In the genomic region with DNA sequence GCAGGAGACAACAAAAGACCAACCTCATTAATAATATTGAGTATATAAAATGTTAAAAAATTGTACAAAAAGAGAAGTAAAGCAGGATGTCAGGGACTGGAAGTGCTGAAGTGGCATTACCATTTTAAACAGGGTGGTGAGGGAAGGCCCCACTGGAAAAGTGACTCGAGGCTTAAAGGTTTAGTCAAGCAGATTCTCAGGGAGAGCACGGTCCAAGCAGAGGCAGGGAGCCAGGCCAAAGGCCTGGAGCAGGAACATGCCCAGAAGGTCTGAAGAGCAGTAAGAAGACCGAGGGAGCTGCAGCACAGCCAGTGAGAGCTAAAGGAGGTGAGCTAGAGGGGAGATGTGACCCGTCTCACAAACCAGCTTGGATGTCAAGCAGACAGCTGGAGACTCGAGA, we compare ENCODE assay signal across 18 cellular contexts. TPM values are rescaled to one million over a fixed set of nuclear protein-coding genes. Genes with fewer than 3 reads are reported as not detected.
DNase-seq lines count a peak whose midpoint lies in the region; ATAC-seq and TF ChIP-seq lines count a peak whose summit lies in the region.
"Had no signal": no experiment of that assay in that cellular context is flagged by ENCODE, and none has a peak within 500 bp of the region (broad histone marks: within the 10 kb centered on the region; RNA-seq: fewer than 3 reads in every experiment).

No MANE protein-coding gene starts in this region.

- TF ChIP-seq RAD21 in IMR-90 (IDR thresholded peaks at IDR 0.05; ENCODE audit: low read length), result no peak

- no peaks in the 10 kb centered on the region for H3K27me3 Mint-ChIP-seq in CD4-positive, alpha-beta memory T cell
- no peaks in the 10 kb centered on the region for H3K27me3 Mint-ChIP-seq in naive thymus-derived CD4-positive, alpha-beta T cell
- H3K27me3 Mint-ChIP-seq: CD4-positive, alpha-beta T cell had no signal

- no peak for TF ChIP-seq CTCF in IMR-90 (conservative IDR thresholded peaks at IDR 0.05; ENCODE audit: low read depth, low read length)

- no peak overlapping the region for H2BK20ac ChIP-seq in IMR-90 (ENCODE audit: low read depth, low read length)

- H3K27ac ChIP-seq in CD4-positive, alpha-beta memory T cell (ENCODE audit: low read depth, low read length), result peak overlapping the region; percentile 19
- H3K27ac ChIP-seq in IMR-90 (ENCODE audit: insufficient read depth, low read length), result no peak overlapping the region; the same call in 1 of the 2 replicates
- peak overlapping the region; percentile 45 for H3K27ac ChIP-seq in naive thymus-derived CD4-positive, alpha-beta T cell (ENCODE audit: low read depth, low read length)
- H3K27ac ChIP-seq in subcutaneous abdominal adipose tissue (ENCODE audit: low read depth, low read length), result no peak overlapping the region
- H3K27ac ChIP-seq: KMS-11, SJSA1 had no signal

- H2AFZ ChIP-seq in IMR-90 (replicated peaks; ENCODE audit: low read length, poor library complexity), result no peak overlapping the region

- H3K9me3 Mint-ChIP-seq in CD4-positive, alpha-beta memory T cell, result no peaks in the 10 kb centered on the region
- peaks cover 0 to 2% (median 0%) of the 10 kb centered on the region in 11 donors for H3K9me3 Mint-ChIP-seq in naive thymus-derived CD4-positive, alpha-beta T cell
- H3K9me3 Mint-ChIP-seq: CD4-positive, alpha-beta T cell had no signal

- in situ Hi-C loops in IMR-90 (cut with MboI; ENCODE audit: low sequenced_read_pairs), result no loop called here

- H3K23ac ChIP-seq in IMR-90 (ENCODE audit: low read depth, low read length), result no peak overlapping the region

- H2BK15ac ChIP-seq in IMR-90 (ENCODE audit: low read depth, low read length), result no peak overlapping the region

- no peak overlapping the region for H3K27ac Mint-ChIP-seq in CD4-positive, alpha-beta memory T cell
- H3K27ac Mint-ChIP-seq in naive thymus-derived CD4-positive, alpha-beta T cell, result no peak overlapping the region
- H3K27ac Mint-ChIP-seq: CD4-positive, alpha-beta T cell had no signal

- H3K36me3 Mint-ChIP-seq in CD4-positive, alpha-beta memory T cell, result peaks cover 41 to 42% of the 10 kb centered on the region in 2 donors
- peaks cover 18 to 41% (median 34%) of the 10 kb centered on the region in 5 donors for H3K36me3 Mint-ChIP-seq in naive thymus-derived CD4-positive, alpha-beta T cell

- H3K4me1 Mint-ChIP-seq in CD4-positive, alpha-beta memory T cell, result peaks cover 45 to 57% (median 48%) of the 10 kb centered on the region in 4 donors
- H3K4me1 Mint-ChIP-seq in naive thymus-derived CD4-positive, alpha-beta T cell, result peaks cover 0 to 47% (median 42%) of the 10 kb centered on the region in 7 donors

- H4K91ac ChIP-seq in IMR-90 (ENCODE audit: insufficient read depth, low read depth, low read length), result no peak overlapping the region

- CTCF ChIA-PET in CD4-positive, alpha-beta memory T cell (lab: Charles Lee; ENCODE audit: partially characterized antibody), result interaction anchor here (1.1 to 22.4 kb wide), 3 partner anchors 12 to 70 kb away, joined by 3 to 569 read pairs (median 116); no protein-coding TSS in a partner anchor
- CTCF ChIA-PET in IMR-90 (lab: Yijun Ruan, JAX), result no interaction called here
- CTCF ChIA-PET in naive thymus-derived CD4-positive, alpha-beta T cell (lab: Charles Lee), result interaction anchor here (0.8 to 2.4 kb wide), 5 partner anchors 11 to 55 kb away, joined by 3 to 8 read pairs (median 3); no protein-coding TSS in a partner anchor

- H3K4ac ChIP-seq in IMR-90 (ENCODE audit: low read depth, low read length), result no peak overlapping the region

- H2BK5ac ChIP-seq in IMR-90 (ENCODE audit: low read depth, low read length, poor library complexity, severe bottlenecking), result no peak overlapping the region

- WGBS in IMR-90 (ENCODE audit: extremely low coverage in 2 of 2, insufficient read length in 1 of 2), 2 experiments, result 89% methylated on average over 5 of the region's 5 CpGs; no CpG with 5 or more reads in 1 of the 2 experiments

- POLR2A ChIA-PET in CD4-positive, alpha-beta memory T cell (lab: Charles Lee; ENCODE audit: partially characterized antibody), result interaction anchor here (0.5 to 1.5 kb wide), 4 partner anchors 10 to 53 kb away, joined by 3 to 10 read pairs (median 5); no protein-coding TSS in a partner anchor
- POLR2A ChIA-PET in IMR-90 (lab: Charles Lee; ENCODE audit: unreplicated experiment), result no interaction called here
- POLR2A ChIA-PET in naive thymus-derived CD4-positive, alpha-beta T cell (lab: Charles Lee), result interaction anchor here (0.6 to 1.3 kb wide), 8 partner anchors 12 to 271 kb away, joined by 3 to 4 read pairs (median 3); no protein-coding TSS in a partner anchor

- no peak overlapping the region for H2AK5ac ChIP-seq in IMR-90 (ENCODE audit: low read depth, low read length)

- no peak overlapping the region for H3K14ac ChIP-seq in IMR-90 (replicated peaks; ENCODE audit: low read depth, low read length)

- H3K18ac ChIP-seq in IMR-90 (ENCODE audit: low read depth, low read length), result no peak overlapping the region

- peaks cover 71% of the 10 kb centered on the region for H4K20me1 ChIP-seq in IMR-90 (ENCODE audit: insufficient read depth, low read length)

- ATAC-seq in IMR-90 (ENCODE audit: low read depth), result 0 out of 2 replicates have a peak, but pooled peaks have one; percentile 9
- no peak for ATAC-seq in naive thymus-derived CD4-positive, alpha-beta T cell
- ATAC-seq in GM19455 (IDR thresholded peaks at IDR 0.05; ENCODE audit: unreplicated experiment), result no peak

- dilution Hi-C loops in IMR-90 (cut with HindIII; ENCODE audit: low sequenced_read_pairs, unreplicated experiment), result no loop called here

- H3K56ac ChIP-seq in IMR-90 (ENCODE audit: extremely low read depth, insufficient read depth, low read length), result no peak overlapping the region

- H3K9ac ChIP-seq in IMR-90 (ENCODE audit: low read depth, low read length) (no peak overlapping the region), subcutaneous abdominal adipose tissue (ENCODE audit: low read length in 5 of 5) (peak overlapping the region in 3 of 5 donors; percentile 21 to 32 (median 28))
- H3K9ac ChIP-seq: KMS-11 had no signal

- H3K4me2 ChIP-seq in IMR-90 (ENCODE audit: low read depth, low read length), result no peak overlapping the region
- H3K4me2 ChIP-seq: KMS-11 had no signal

- no TSS peak for BruUV-seq in IMR-90 (replicated peaks; lab: Mats Ljungman, UMichigan)

- H3K27me3 ChIP-seq in CD4-positive, alpha-beta memory T cell (ENCODE audit: insufficient read depth, low read length), result no peaks in the 10 kb centered on the region
- H3K27me3 ChIP-seq in IMR-90 (ENCODE audit: control insufficient read depth, insufficient read depth, low read length), result no peaks in the 10 kb centered on the region
- H3K27me3 ChIP-seq in naive thymus-derived CD4-positive, alpha-beta T cell (ENCODE audit: control insufficient read depth in 2 of 2, insufficient read depth in 2 of 2, low read length in 2 of 2), result no peaks in the 10 kb centered on the region
- no peaks in the 10 kb centered on the region for H3K27me3 ChIP-seq in subcutaneous abdominal adipose tissue (ENCODE audit: control insufficient read depth in 5 of 5, insufficient read depth in 4 of 5, low read length in 5 of 5)
- H3K27me3 ChIP-seq: SJSA1 had no signal

- H3K4me3 Mint-ChIP-seq in CD4-positive, alpha-beta memory T cell, result no peak overlapping the region
- H3K4me3 Mint-ChIP-seq in naive thymus-derived CD4-positive, alpha-beta T cell, result no peak overlapping the region
- H3K4me3 Mint-ChIP-seq: CD4-positive, alpha-beta T cell had no signal

- H3K4me3 ChIP-seq in CD4-positive, alpha-beta memory T cell (ENCODE audit: low read length in 2 of 2), result no peak overlapping the region
- H3K4me3 ChIP-seq in IMR-90 (ENCODE audit: insufficient read depth, low read depth, low read length), result no peak overlapping the region
- no peak overlapping the region for H3K4me3 ChIP-seq in naive thymus-derived CD4-positive, alpha-beta T cell (ENCODE audit: low read length)
- H3K4me3 ChIP-seq in subcutaneous abdominal adipose tissue (ENCODE audit: low read depth in 1 of 5, low read length in 5 of 5), result no peak overlapping the region
- H3K4me3 ChIP-seq: SJSA1 had no signal

- H3K79me1 ChIP-seq in IMR-90 (ENCODE audit: low read depth in 1 of 2, low read length in 2 of 2), result peaks cover 15 to 69% of the 10 kb centered on the region in 2 experiments

- no peak for DNase-seq in CD4-positive, alpha-beta memory T cell
- DNase-seq in IMR-90, result no peak
- DNase-seq in naive thymus-derived CD4-positive, alpha-beta T cell, result no peak
- no peak for DNase-seq in SHP77 (lab: John Stamatoyannopoulos, UW)
- no peak for DNase-seq in effector CD4-positive, alpha-beta T cell
- DNase-seq: CD4-positive, alpha-beta T cell; DMS153; MV-4-11; NCI-H1105 treated with DMSO at 0.1 percent for 48 hours; NCI-H2029 treated with DMSO at 0.1 percent for 48 hours; NCI-H226; NCI-H510A treated with DMSO at 0.1 percent for 48 hours; NCI-H774; NK-92 treated with Interleukin-12 subunit alpha and Interleukin-12 subunit beta, amount 100 ng/mL, for 24 hours had no signal

- H3K9me1 ChIP-seq in IMR-90 (ENCODE audit: insufficient read depth, low read length), result peaks cover 38% of the 10 kb centered on the region

- peaks cover 55% of the 10 kb centered on the region for H3K36me3 ChIP-seq in CD4-positive, alpha-beta memory T cell (ENCODE audit: insufficient read depth, low read length)
- H3K36me3 ChIP-seq in IMR-90 (ENCODE audit: control insufficient read depth, insufficient read depth, low read length) (peaks cover 57% of the 10 kb centered on the region), subcutaneous abdominal adipose tissue (ENCODE audit: control insufficient read depth in 5 of 5, insufficient read depth in 5 of 5, low read length in 5 of 5) (peaks cover 17 to 59% (median 44%) of the 10 kb centered on the region in 5 donors)
- peaks cover 29 to 68% (median 35%) of the 10 kb centered on the region in 3 experiments for H3K36me3 ChIP-seq in naive thymus-derived CD4-positive, alpha-beta T cell (ENCODE audit: control insufficient read depth in 2 of 3, insufficient read depth in 3 of 3, low read length in 3 of 3)

- peaks cover 83% of the 10 kb centered on the region for H3K4me1 ChIP-seq in CD4-positive, alpha-beta memory T cell (ENCODE audit: insufficient read depth, low read length)
- H3K4me1 ChIP-seq in IMR-90 (ENCODE audit: control insufficient read depth, insufficient read depth, low read length) (peaks cover 11% of the 10 kb centered on the region), subcutaneous abdominal adipose tissue (ENCODE audit: control insufficient read depth in 5 of 5, insufficient read depth in 5 of 5, low read length in 5 of 5) (peaks cover 1 to 19% (median 13%) of the 10 kb centered on the region in 5 donors)
- peaks cover 35 to 63% of the 10 kb centered on the region in 2 donors for H3K4me1 ChIP-seq in naive thymus-derived CD4-positive, alpha-beta T cell (ENCODE audit: control insufficient read depth in 2 of 2, insufficient read depth in 2 of 2, low read length in 2 of 2)

- H3K9me3 ChIP-seq in CD4-positive, alpha-beta memory T cell (ENCODE audit: control insufficient read depth in 1 of 2, low read length in 2 of 2), result no peaks in the 10 kb centered on the region
- H3K9me3 ChIP-seq in IMR-90 (ENCODE audit: control insufficient read depth, insufficient read depth, low read length) (no peaks in the 10 kb centered on the region), subcutaneous abdominal adipose tissue (ENCODE audit: control insufficient read depth in 5 of 5, low read length in 5 of 5) (no peaks in the 10 kb centered on the region)
- no peaks in the 10 kb centered on the region for H3K9me3 ChIP-seq in naive thymus-derived CD4-positive, alpha-beta T cell (ENCODE audit: control insufficient read depth in 2 of 3, low read length in 3 of 3)
- H3K9me3 ChIP-seq: SJSA1 had no signal

- TF ChIP-seq POLR2A in IMR-90 (IDR thresholded peaks at IDR 0.05; ENCODE audit: low read depth, low read length), result no peak

- no peak overlapping the region for H4K5ac ChIP-seq in IMR-90 (ENCODE audit: low read depth, low read length)

- H2AK9ac ChIP-seq in IMR-90 (replicated peaks; ENCODE audit: low read depth, low read length, poor library complexity), result no peak overlapping the region

- no peak overlapping the region for H2BK120ac ChIP-seq in IMR-90 (ENCODE audit: low read depth, low read length)

- intact Hi-C loops in CD4-positive, alpha-beta memory T cell (cut with micrococcal nuclease), result no loop called here
- intact Hi-C loops in IMR-90 (cut with micrococcal nuclease), result no loop called here
- intact Hi-C loops in naive thymus-derived CD4-positive, alpha-beta T cell (cut with micrococcal nuclease), result no loop called here

- H4K8ac ChIP-seq in IMR-90 (ENCODE audit: low read depth in 2 of 2, low read length in 2 of 2), result no peak overlapping the region

RNA-seq across cellular contexts. Expression of gene XPO6, which starts 7.6 kb away (rescaled TPM):
- 100 to 1,000 TPM; 347 to 350 TPM for total RNA-seq in CD4-positive, alpha-beta memory T cell
- 10 to 100 TPM; 35.7 to 90.7 TPM for polyA plus RNA-seq in CD4-positive, alpha-beta memory T cell
- 103 and 108 TPM in 2 replicates for total RNA-seq in IMR-90 (2012; rRNA removed)
- polyA plus RNA-seq in IMR-90 (2012; rRNA removed), result 184 and 202 TPM in 2 replicates
- polyA plus RNA-seq in IMR-90 (2012; cell fraction: cytosol; rRNA removed), result 213 and 433 TPM in 2 replicates
- 272 and 467 TPM in 2 replicates for polyA plus RNA-seq in IMR-90 (2012; cell fraction: nucleus; rRNA removed; ENCODE audit: low replicate concordance)
- total RNA-seq in naive thymus-derived CD4-positive, alpha-beta T cell, result 100 to 1,000 TPM; 232 to 437 (median 385) TPM
- polyA plus RNA-seq in naive thymus-derived CD4-positive, alpha-beta T cell, result 100 to 1,000 TPM in 1 of 2 donors, 10 to 100 TPM in 1; 89.5 to 144 TPM

Comparison
In these comparisons a context has a peak if more than half of its experiments do, and no peak if none do; other contexts are left out.
1. H3K27ac ChIP-seq: peak in CD4-positive, alpha-beta memory T cell (single experiment) and naive thymus-derived CD4-positive, alpha-beta T cell (single experiment); none in IMR-90 (single experiment) and subcutaneous abdominal adipose tissue (single experiment).